ENCODE assay signal across 8 cellular contexts in the genomic region with DNA sequence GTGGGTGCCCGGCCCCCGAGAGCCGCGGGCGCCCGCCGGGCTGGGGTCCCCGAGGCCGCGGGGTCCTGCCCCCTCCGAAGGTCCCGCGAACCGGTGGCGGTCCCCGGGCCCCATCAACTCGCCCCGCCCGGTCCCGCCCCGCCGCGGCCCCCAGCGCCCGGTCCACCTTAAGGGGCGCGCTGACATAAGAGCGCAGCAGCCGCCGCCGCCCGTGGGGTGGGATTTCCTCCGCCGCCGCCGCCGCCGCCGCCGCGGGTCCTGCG. TPM values are rescaled to one million over a fixed set of nuclear protein-coding genes. Genes with fewer than 3 reads are reported as not detected.
DNase-seq lines count a peak whose midpoint lies in the region; ATAC-seq and TF ChIP-seq lines count a peak whose summit lies in the region.

A gene with protein sequence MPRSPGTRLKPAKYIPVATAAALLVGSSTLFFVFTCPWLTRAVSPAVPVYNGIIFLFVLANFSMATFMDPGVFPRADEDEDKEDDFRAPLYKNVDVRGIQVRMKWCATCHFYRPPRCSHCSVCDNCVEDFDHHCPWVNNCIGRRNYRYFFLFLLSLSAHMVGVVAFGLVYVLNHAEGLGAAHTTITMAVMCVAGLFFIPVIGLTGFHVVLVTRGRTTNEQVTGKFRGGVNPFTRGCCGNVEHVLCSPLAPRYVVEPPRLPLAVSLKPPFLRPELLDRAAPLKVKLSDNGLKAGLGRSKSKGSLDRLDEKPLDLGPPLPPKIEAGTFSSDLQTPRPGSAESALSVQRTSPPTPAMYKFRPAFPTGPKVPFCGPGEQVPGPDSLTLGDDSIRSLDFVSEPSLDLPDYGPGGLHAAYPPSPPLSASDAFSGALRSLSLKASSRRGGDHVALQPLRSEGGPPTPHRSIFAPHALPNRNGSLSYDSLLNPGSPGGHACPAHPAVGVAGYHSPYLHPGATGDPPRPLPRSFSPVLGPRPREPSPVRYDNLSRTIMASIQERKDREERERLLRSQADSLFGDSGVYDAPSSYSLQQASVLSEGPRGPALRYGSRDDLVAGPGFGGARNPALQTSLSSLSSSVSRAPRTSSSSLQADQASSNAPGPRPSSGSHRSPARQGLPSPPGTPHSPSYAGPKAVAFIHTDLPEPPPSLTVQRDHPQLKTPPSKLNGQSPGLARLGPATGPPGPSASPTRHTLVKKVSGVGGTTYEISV (plus strand): TSS at position 212 of the 263 bp plus-strand sequence. CDS start 144 bp downstream, outside the sequence.

- H3K36me3 ChIP-seq in uterus: no peaks in the 10 kb centered on the region

- H3K27me3 Mint-ChIP-seq in activated CD8-positive, alpha-beta T cell treated with anti-CD3 and anti-CD28 coated beads, Interleukin-2, amount 10 ng/mL, durations not matched to agents 7 days and 5 days (ENCODE audit: low read depth): no peaks in the 10 kb centered on the region
- H3K27me3 Mint-ChIP-seq in naive thymus-derived CD8-positive, alpha-beta T cell: no peaks in the 10 kb centered on the region

- DNase-seq in activated CD8-positive, alpha-beta T cell treated with anti-CD3 and anti-CD28 coated beads, Interleukin-2, amount 10 ng/mL, durations not matched to agents 7 days and 5 days: peak; percentile 40
- peak in 4 of 10 donors; percentile 27 to 64 (median 50) for DNase-seq in naive thymus-derived CD8-positive, alpha-beta T cell
- DNase-seq in uterus: no peak
- DNase-seq in SKM-1 (lab: John Stamatoyannopoulos, UW; ENCODE audit: unreplicated experiment): no peak
- DNase-seq in NCI-H1048 (lab: John Stamatoyannopoulos, UW): no peak

- peak within 1 kb of the TSS; percentile 92 to 97 for H3K27ac ChIP-seq in uterus

- peak within 1 kb of the TSS; percentile 94 to 99 for H3K4me3 ChIP-seq in uterus

- H3K4me3 Mint-ChIP-seq in activated CD8-positive, alpha-beta T cell treated with anti-CD3 and anti-CD28 coated beads, Interleukin-2, amount 10 ng/mL, durations not matched to agents 7 days and 5 days: peak within 1 kb of the TSS; percentile 72
- peak within 1 kb of the TSS; percentile 67 to 88 (median 72) for H3K4me3 Mint-ChIP-seq in naive thymus-derived CD8-positive, alpha-beta T cell

- CTCF ChIA-PET in activated CD8-positive, alpha-beta T cell treated with anti-CD3 and anti-CD28 coated beads, Interleukin-2, amount 10 ng/mL, durations not matched to agents 7 days and 5 days (lab: Charles Lee): no interaction called here

- H3K27me3 ChIP-seq in uterus: no peaks in the 10 kb centered on the region

- POLR2A ChIA-PET in activated CD8-positive, alpha-beta T cell treated with anti-CD3 and anti-CD28 coated beads, Interleukin-2, amount 10 ng/mL, durations not matched to agents 7 days and 5 days (lab: Charles Lee): no interaction called here
- POLR2A ChIA-PET in naive thymus-derived CD8-positive, alpha-beta T cell (lab: Charles Lee): interaction anchor here (0.6 to 3.3 kb wide), 2 partner anchors 14 to 81 kb away, joined by 7 to 14 read pairs; a partner anchor contains a TSS

- peaks cover 14% of the 10 kb centered on the region for H3K36me3 Mint-ChIP-seq in activated CD8-positive, alpha-beta T cell treated with anti-CD3 and anti-CD28 coated beads, Interleukin-2, amount 10 ng/mL, durations not matched to agents 7 days and 5 days (ENCODE audit: low read depth)
- peaks cover 0 to 12% (median 0%) of the 10 kb centered on the region in 3 donors for H3K36me3 Mint-ChIP-seq in naive thymus-derived CD8-positive, alpha-beta T cell

- no peaks in the 10 kb centered on the region for H3K9me3 Mint-ChIP-seq in activated CD8-positive, alpha-beta T cell treated with anti-CD3 and anti-CD28 coated beads, Interleukin-2, amount 10 ng/mL, durations not matched to agents 7 days and 5 days (ENCODE audit: insufficient read depth)
- no peaks in the 10 kb centered on the region for H3K9me3 Mint-ChIP-seq in naive thymus-derived CD8-positive, alpha-beta T cell

- peak within 1 kb of the TSS; percentile 64 for H3K27ac Mint-ChIP-seq in activated CD8-positive, alpha-beta T cell treated with anti-CD3 and anti-CD28 coated beads, Interleukin-2, amount 10 ng/mL, durations not matched to agents 7 days and 5 days
- H3K27ac Mint-ChIP-seq in naive thymus-derived CD8-positive, alpha-beta T cell: peak within 1 kb of the TSS in 7 of 10 donors; percentile 15 to 86 (median 60)

- ATAC-seq in GM18520 (IDR thresholded peaks at IDR 0.05; ENCODE audit: unreplicated experiment): peak; percentile 15
- peak; percentile 49 for ATAC-seq in HG03280 (IDR thresholded peaks at IDR 0.05; ENCODE audit: unreplicated experiment)
- peak; percentile 62 for ATAC-seq in activated CD8-positive, alpha-beta T cell treated with anti-CD3 and anti-CD28 coated beads, Interleukin-2, amount 10 ng/mL, durations not matched to agents 7 days and 5 days
- ATAC-seq in esophagus mucosa: peak; percentile 17
- peak; percentile 70 to 71 for ATAC-seq in naive thymus-derived CD8-positive, alpha-beta T cell

- no peak for TF ChIP-seq POLR2A in uterus (IDR thresholded peaks at IDR 0.05)

- intact Hi-C loops in uterus (cut with DNase I; ENCODE audit: low total_unique reads): no loop called here

- peaks cover 0 to 26% of the 10 kb centered on the region in 2 donors for H3K4me1 ChIP-seq in uterus

- no peak for TF ChIP-seq CTCF in uterus (IDR thresholded peaks at IDR 0.05)

- H3K4me1 Mint-ChIP-seq in activated CD8-positive, alpha-beta T cell treated with anti-CD3 and anti-CD28 coated beads, Interleukin-2, amount 10 ng/mL, durations not matched to agents 7 days and 5 days (ENCODE audit: low read depth): peaks cover 24% of the 10 kb centered on the region
- peaks cover 8 to 44% (median 33%) of the 10 kb centered on the region in 4 donors for H3K4me1 Mint-ChIP-seq in naive thymus-derived CD8-positive, alpha-beta T cell

- H3K9me3 ChIP-seq in uterus: no peaks in the 10 kb centered on the region

RNA-seq across cellular contexts. Expression of the gene that starts here (rescaled TPM):
- total RNA-seq in activated CD8-positive, alpha-beta T cell treated with anti-CD3 and anti-CD28 coated beads, Interleukin-2, amount 10 ng/mL, durations not matched to agents 7 days and 5 days: 10 to 100 TPM; 60.5 to 65.5 TPM
- 24.5 TPM for total RNA-seq in esophagus mucosa
- 10 to 100 TPM; 93.5 to 99.2 TPM for total RNA-seq in naive thymus-derived CD8-positive, alpha-beta T cell
- polyA plus RNA-seq in naive thymus-derived CD8-positive, alpha-beta T cell: 1 to 10 TPM; 1.4 to 4.6 (median 2.6) TPM
- 10 to 100 TPM in 3 of 4 donors, 1 to 10 TPM in 1; 2.4 to 87.9 (median 20.1) TPM for total RNA-seq in uterus

Comparison
In these comparisons a context has a peak if more than half of its experiments do, and no peak if none do; other contexts are left out.
1. ATAC-seq: peak in every context shown above with its lines; median percentile 70 in naive thymus-derived CD8-positive, alpha-beta T cell; 62 in activated CD8-positive, alpha-beta T cell treated with anti-CD3 and anti-CD28 coated beads, Interleukin-2, amount 10 ng/mL, durations not matched to agents 7 days and 5 days; 49 in HG03280; 17 in esophagus mucosa; 15 in GM18520.